ENCODE assay signal across 19 cellular contexts in genomic region chr9:107175039-107175438, GRCh38.
A peak's percentile ranks its signal among the peaks of the same experiment; 100 is the strongest.
DNase-seq lines count a peak whose midpoint lies in the region; ATAC-seq and TF ChIP-seq lines count a peak whose summit lies in the region.
"Had no signal": no experiment of that assay in that cellular context is flagged by ENCODE, and none has a peak within 500 bp of the region (broad histone marks: within the 10 kb centered on the region; RNA-seq: fewer than 3 reads in every experiment).

No MANE protein-coding gene starts in this region.

- H3K4me2 ChIP-seq in neuronal stem cell (ENCODE audit: insufficient read depth, low read length, poor library complexity, severe bottlenecking): no peak overlapping the region

- peak overlapping the region; percentile 49 for H3K27ac Mint-ChIP-seq in chondrocyte (ENCODE audit: unreplicated experiment)
- no peak overlapping the region for H3K27ac Mint-ChIP-seq in CD14-positive monocyte
- H3K27ac Mint-ChIP-seq: activated CD4-positive, alpha-beta T cell treated with anti-CD3 and anti-CD28 coated beads, Interleukin-2, amount 10 ng/mL, durations not matched to agents 7 days and 5 days; CD4-positive, CD25-positive, alpha-beta regulatory T cell; HFFc6; memory B cell; stimulated activated naive CD8-positive, alpha-beta T cell treated with anti-CD3 and anti-CD28 coated beads, Interleukin-15, amount 100 ng/mL, for 72 hours had no signal

- H3K27me3 ChIP-seq in neuronal stem cell (ENCODE audit: control insufficient read depth in 3 of 3, insufficient read depth in 3 of 3, low read depth in 1 of 3, low read length in 3 of 3) (no peaks in the 10 kb centered on the region), prostate gland (replicated peaks; ENCODE audit: insufficient read depth) (no peaks in the 10 kb centered on the region)

- H3K9me3 ChIP-seq in neuronal stem cell (replicated peaks in 1 of 2; ENCODE audit: control insufficient read depth in 2 of 2, insufficient read depth in 1 of 2, low read depth in 1 of 2, low read length in 2 of 2): no peaks in the 10 kb centered on the region
- no peaks in the 10 kb centered on the region for H3K9me3 ChIP-seq in prostate gland

- DNase-seq in EH (ENCODE audit: low read depth) (peak; percentile 35), chondrocyte (ENCODE audit: low spot score) (no peak), left ventricle myocardium superior (peak; percentile 74), neuronal stem cell (ENCODE audit: low spot score) (no peak), CD14-positive monocyte (ENCODE audit: low spot score) (no peak), OCI-M2 (lab: John Stamatoyannopoulos, UW; ENCODE audit: unreplicated experiment) (no peak), NCI-H446 treated with DMSO at 0.1 percent for 48 hours (lab: John Stamatoyannopoulos, UW) (no peak), prostate gland (ENCODE audit: low spot score) (no peak)
- DNase-seq: activated CD4-positive, alpha-beta T cell treated with anti-CD3 and anti-CD28 coated beads, Interleukin-2, amount 10 ng/mL, durations not matched to agents 7 days and 5 days; activated gamma-delta T cell treated with Interleukin-2 at 50 U/mL for 16 hours; aorta; CD4-positive, CD25-positive, alpha-beta regulatory T cell; cortex of kidney; HFFc6; Kasumi-1; retina; stimulated activated naive CD8-positive, alpha-beta T cell treated with anti-CD3 and anti-CD28 coated beads, Interleukin-15, amount 100 ng/mL, for 72 hours; SW 1271 had no signal

- no CpG with 5 or more reads among the region's 4 CpGs for WGBS in neuronal stem cell (ENCODE audit: extremely low coverage in 2 of 2, insufficient read length in 2 of 2, insufficient replicate concordance in 1 of 2), 2 donors
- WGBS in prostate gland: 87% methylated on average over 4 of the region's 4 CpGs

- H3K14ac ChIP-seq in neuronal stem cell (ENCODE audit: low read length): no peak overlapping the region

- no peak overlapping the region for H3K4ac ChIP-seq in neuronal stem cell (ENCODE audit: low read length)

- intact Hi-C loops in left ventricle myocardium superior (cut with micrococcal nuclease) (no loop called here), CD14-positive monocyte (cut with micrococcal nuclease) (loop anchor here (10.0 kb wide), 1 partner anchor 1330 kb away; no protein-coding TSS in a partner anchor), prostate gland (cut with DNase I) (loop anchor here (5.0 kb wide), 1 partner anchor 503 kb away; no protein-coding TSS in a partner anchor)

- no peak for TF ChIP-seq CTCF in chondrocyte (IDR thresholded peaks at IDR 0.05)
- TF ChIP-seq CTCF in CD14-positive monocyte (IDR thresholded peaks at IDR 0.05): no peak
- TF ChIP-seq CTCF in prostate gland (IDR thresholded peaks at IDR 0.05): no peak

- H3K27ac ChIP-seq in neuronal stem cell (replicated peaks; ENCODE audit: low read length): no peak overlapping the region
- no peak overlapping the region for H3K27ac ChIP-seq in prostate gland

- H2BK12ac ChIP-seq in neuronal stem cell (ENCODE audit: low read length): no peak overlapping the region

- H2BK15ac ChIP-seq in neuronal stem cell (ENCODE audit: low read length): no peak overlapping the region

- no peaks in the 10 kb centered on the region for H3K79me1 ChIP-seq in neuronal stem cell (ENCODE audit: low read depth, low read length)

- no peak overlapping the region for H2AK5ac ChIP-seq in neuronal stem cell (ENCODE audit: low read depth, low read length)

- no peak overlapping the region for H3K4me3 ChIP-seq in neuronal stem cell (ENCODE audit: low read length in 2 of 2)
- H3K4me3 ChIP-seq in prostate gland: no peak overlapping the region

- H3K36me3 ChIP-seq in neuronal stem cell (replicated peaks in 1 of 2; ENCODE audit: control insufficient read depth in 2 of 2, insufficient read depth in 2 of 2, low read length in 2 of 2): no peaks in the 10 kb centered on the region
- no peaks in the 10 kb centered on the region for H3K36me3 ChIP-seq in prostate gland

- ATAC-seq in left ventricle myocardium superior: peak; percentile 78

- peaks cover 41% of the 10 kb centered on the region for H3K4me1 Mint-ChIP-seq in chondrocyte (ENCODE audit: low read depth)
- no peaks in the 10 kb centered on the region for H3K4me1 Mint-ChIP-seq in CD14-positive monocyte
- H3K4me1 Mint-ChIP-seq: CD4-positive, CD25-positive, alpha-beta regulatory T cell; memory B cell had no signal

- H3K27me3 Mint-ChIP-seq in chondrocyte (ENCODE audit: low read depth): no peaks in the 10 kb centered on the region
- H3K27me3 Mint-ChIP-seq in CD14-positive monocyte (ENCODE audit: low read depth in 3 of 3): peaks cover 1 to 3% (median 1%) of the 10 kb centered on the region in 3 donors

- no peaks in the 10 kb centered on the region for H3K36me3 Mint-ChIP-seq in chondrocyte (ENCODE audit: low read depth)
- no peaks in the 10 kb centered on the region for H3K36me3 Mint-ChIP-seq in CD14-positive monocyte
- H3K36me3 Mint-ChIP-seq: CD4-positive, CD25-positive, alpha-beta regulatory T cell; memory B cell had no signal

- no peak overlapping the region for H4K91ac ChIP-seq in neuronal stem cell (ENCODE audit: low read depth, low read length, poor library complexity)

- no peak overlapping the region for H3K9ac ChIP-seq in neuronal stem cell (ENCODE audit: low read depth, low read length, poor library complexity)

- H2BK5ac ChIP-seq in neuronal stem cell (ENCODE audit: low read length): no peak overlapping the region

- no peak overlapping the region for H2AFZ ChIP-seq in neuronal stem cell (ENCODE audit: low read length)

- TF ChIP-seq POLR2A in prostate gland (IDR thresholded peaks at IDR 0.05): no peak

- no peak overlapping the region for H2BK120ac ChIP-seq in neuronal stem cell (ENCODE audit: low read depth, low read length)

- H3K4me1 ChIP-seq in neuronal stem cell (ENCODE audit: control insufficient read depth in 2 of 2, insufficient read depth in 1 of 2, low read depth in 1 of 2, low read length in 2 of 2) (peaks cover 12 to 16% of the 10 kb centered on the region in 2 donors), prostate gland (replicated peaks) (no peaks in the 10 kb centered on the region)

- H3K4me3 Mint-ChIP-seq in chondrocyte (ENCODE audit: unreplicated experiment): no peak overlapping the region
- no peak overlapping the region for H3K4me3 Mint-ChIP-seq in CD14-positive monocyte
- H3K4me3 Mint-ChIP-seq: activated CD4-positive, alpha-beta T cell treated with anti-CD3 and anti-CD28 coated beads, Interleukin-2, amount 10 ng/mL, durations not matched to agents 7 days and 5 days; CD4-positive, CD25-positive, alpha-beta regulatory T cell; HFFc6; memory B cell; stimulated activated naive CD8-positive, alpha-beta T cell treated with anti-CD3 and anti-CD28 coated beads, Interleukin-15, amount 100 ng/mL, for 72 hours had no signal

- H4K8ac ChIP-seq in neuronal stem cell (ENCODE audit: low read depth, low read length): no peak overlapping the region

- peak overlapping the region; percentile 24 for H3K18ac ChIP-seq in neuronal stem cell (ENCODE audit: low read length)

- H3K23ac ChIP-seq in neuronal stem cell (ENCODE audit: low read depth, low read length, poor library complexity): no peak overlapping the region

- H3K9me3 Mint-ChIP-seq in chondrocyte (ENCODE audit: low read depth) (no peaks in the 10 kb centered on the region), CD14-positive monocyte (no peaks in the 10 kb centered on the region)
- H3K9me3 Mint-ChIP-seq: activated CD4-positive, alpha-beta T cell treated with anti-CD3 and anti-CD28 coated beads, Interleukin-2, amount 10 ng/mL, durations not matched to agents 7 days and 5 days; HFFc6; memory B cell; stimulated activated naive CD8-positive, alpha-beta T cell treated with anti-CD3 and anti-CD28 coated beads, Interleukin-15, amount 100 ng/mL, for 72 hours had no signal

Comparison
In these comparisons a context has a peak if more than half of its experiments do, and no peak if none do; other contexts are left out.
1. DNase-seq: peak in EH (single experiment) and left ventricle myocardium superior (single experiment); none in chondrocyte (single experiment), neuronal stem cell (single experiment), CD14-positive monocyte (single experiment), OCI-M2 (single experiment), NCI-H446 treated with DMSO at 0.1 percent for 48 hours (single experiment) and prostate gland (single experiment).